In genomic region chr2:86234573-86235131, GRCh38 we compare ENCODE assay signal across 16 cellular contexts. TPM values are rescaled to one million over a fixed set of nuclear protein-coding genes. Genes with fewer than 3 reads are reported as not detected.
DNase-seq lines count a peak whose midpoint lies in the region; ATAC-seq, FAIRE-seq and TF ChIP-seq lines count a peak whose summit lies in the region.
"Had no signal": no experiment of that assay in that cellular context is flagged by ENCODE, and none has a peak within 500 bp of the region (broad histone marks: within the 10 kb centered on the region; RNA-seq: fewer than 3 reads in every experiment).

No MANE protein-coding gene starts in this region.

- H3K4me1 Mint-ChIP-seq in MCF 10A (ENCODE audit: insufficient read depth, unreplicated experiment): no peaks in the 10 kb centered on the region

- no peak for DNase-seq in A549 (ENCODE audit: low read depth in 1 of 2, low spot score in 1 of 2)
- peak; percentile 45 for DNase-seq in NCI-H446 treated with DMSO at 0.1 percent for 48 hours (lab: John Stamatoyannopoulos, UW)
- peak; percentile 33 for DNase-seq in sigmoid colon
- no peak for DNase-seq in sciatic nerve (ENCODE audit: low spot score)
- no peak for DNase-seq in MCF 10A (ENCODE audit: unreplicated experiment)
- DNase-seq: BE2C; CD8-positive, alpha-beta T cell; DND-41; GDM1; NCI-H2227 treated with DMSO at 0.1 percent for 48 hours; NCI-H69 had no signal

- TF ChIP-seq CTCF in A549 (IDR thresholded peaks at IDR 0.05) (no peak), gastroesophageal sphincter (IDR thresholded peaks at IDR 0.05) (no peak), sigmoid colon (IDR thresholded peaks at IDR 0.05) (no peak), MCF 10A (IDR thresholded peaks at IDR 0.05; ENCODE audit: unreplicated experiment) (no peak)

- CTCF ChIA-PET in A549 (lab: Yijun Ruan, JAX): interaction anchor here (1.1 to 3.5 kb wide), 3 partner anchors 10 to 13 kb away, joined by 3 to 16 read pairs (median 4); no protein-coding TSS in a partner anchor
- CTCF ChIA-PET in MCF 10A (lab: Yijun Ruan, JAX): no interaction called here

- H3K4me2 ChIP-seq in A549: no peak overlapping the region
- H3K4me2 ChIP-seq: GM23338 had no signal

- intact Hi-C loops in sigmoid colon (cut with DNase I): no loop called here
- intact Hi-C loops in sciatic nerve (cut with DNase I): no loop called here
- intact Hi-C loops in MCF 10A (cut with micrococcal nuclease): no loop called here

- no peaks in the 10 kb centered on the region for H3K9me3 Mint-ChIP-seq in MCF 10A (ENCODE audit: unreplicated experiment)
- H3K9me3 Mint-ChIP-seq: CD8-positive, alpha-beta T cell; GM23338 had no signal

- TF ChIP-seq EP300 in A549 (IDR thresholded peaks at IDR 0.05) (no peak), gastroesophageal sphincter (IDR thresholded peaks at IDR 0.05) (no peak), sigmoid colon (IDR thresholded peaks at IDR 0.05) (peak in 1 of 4 donors; percentile 3)

- BruUV-seq in MCF 10A (replicated peaks; lab: Mats Ljungman, UMichigan): no TSS peak

- 44% methylated on average over 3 of the region's 3 CpGs for WGBS in A549 (ENCODE audit: missing lambda C conversion rate)
- WGBS in gastroesophageal sphincter (ENCODE audit: low coverage in 1 of 2), 2 donors: 16 to 21% methylated on average over 3 of the region's 3 CpGs
- WGBS in sigmoid colon, 2 donors: 68 to 74% methylated on average over 3 of the region's 3 CpGs

- H3K36me3 ChIP-seq in gastroesophageal sphincter: peaks cover 0 to 8% of the 10 kb centered on the region in 2 donors
- peaks cover 0 to 14% (median 6%) of the 10 kb centered on the region in 4 donors for H3K36me3 ChIP-seq in sigmoid colon
- H3K36me3 ChIP-seq: BE2C had no signal

- H3K27me3 ChIP-seq in gastroesophageal sphincter (no peaks in the 10 kb centered on the region), sigmoid colon (no peaks in the 10 kb centered on the region)
- H3K27me3 ChIP-seq: BE2C had no signal

- no peaks in the 10 kb centered on the region for H3K27me3 Mint-ChIP-seq in MCF 10A (ENCODE audit: insufficient read depth, unreplicated experiment)

- POLR2A ChIA-PET in A549 (lab: Yijun Ruan, JAX): no interaction called here
- POLR2A ChIA-PET in MCF 10A (lab: Yijun Ruan, JAX): no interaction called here

- H3K36me3 Mint-ChIP-seq in MCF 10A (ENCODE audit: insufficient read depth, unreplicated experiment): no peaks in the 10 kb centered on the region
- H3K36me3 Mint-ChIP-seq: CD8-positive, alpha-beta T cell had no signal

- H3K4me3 ChIP-seq in A549 (no peak overlapping the region), gastroesophageal sphincter (no peak overlapping the region), sigmoid colon (no peak overlapping the region)
- H3K4me3 ChIP-seq: GM23338 had no signal

- no peaks in the 10 kb centered on the region for H3K4me1 ChIP-seq in A549
- peaks cover 0 to 37% (median 7%) of the 10 kb centered on the region in 3 donors for H3K4me1 ChIP-seq in gastroesophageal sphincter
- H3K4me1 ChIP-seq in sigmoid colon: peaks cover 2 to 17% (median 14%) of the 10 kb centered on the region in 4 donors
- H3K4me1 ChIP-seq: BE2C had no signal

- H3K27ac Mint-ChIP-seq in MCF 10A (ENCODE audit: low read depth, unreplicated experiment): no peak overlapping the region
- H3K27ac Mint-ChIP-seq: CD8-positive, alpha-beta T cell; GM23338 had no signal

- TF ChIP-seq POLR2A in A549 (IDR thresholded peaks at IDR 0.05; ENCODE audit: low read length): no peak
- TF ChIP-seq POLR2A in gastroesophageal sphincter (IDR thresholded peaks at IDR 0.05): no peak
- TF ChIP-seq POLR2A in sigmoid colon (IDR thresholded peaks at IDR 0.05): no peak

- no peaks in the 10 kb centered on the region for H3K9me3 ChIP-seq in A549
- H3K9me3 ChIP-seq in gastroesophageal sphincter: no peaks in the 10 kb centered on the region
- no peaks in the 10 kb centered on the region for H3K9me3 ChIP-seq in sigmoid colon
- H3K9me3 ChIP-seq: BE2C had no signal

- no peak for ATAC-seq in A549
- ATAC-seq in gastroesophageal sphincter: peak; percentile 47
- ATAC-seq in HG02571 (IDR thresholded peaks at IDR 0.05; ENCODE audit: unreplicated experiment): no peak
- ATAC-seq in sciatic nerve: no peak
- ATAC-seq: CD8-positive, alpha-beta T cell; GM23338 had no signal

- H3K4me3 Mint-ChIP-seq in MCF 10A (ENCODE audit: unreplicated experiment): no peak overlapping the region
- H3K4me3 Mint-ChIP-seq: CD8-positive, alpha-beta T cell; GM23338 had no signal

- peak; percentile 63 for FAIRE-seq in A549 (lab: Jason Lieb, UNC)
- FAIRE-seq: D721Med, GM12892 had no signal

- no peak overlapping the region for H3K27ac ChIP-seq in A549
- H3K27ac ChIP-seq in gastroesophageal sphincter: peak overlapping the region; percentile 34 to 98 (median 78)
- H3K27ac ChIP-seq in sigmoid colon: peak overlapping the region; percentile 56 to 80 (median 68)

- no peak for TF ChIP-seq RAD21 in A549 (conservative IDR thresholded peaks at IDR 0.05 in 1 of 2, IDR thresholded peaks at IDR 0.05 in 1 of 2)

TF ChIP-seq in A549, 52 proteins besides CTCF, POLR2A, EP300 and RAD21:
- no peak for TF ChIP-seq HOXB5 (CRISPR knock-in tag; IDR thresholded peaks at IDR 0.05)
- TF ChIP-seq NPAS2 (CRISPR knock-in tag; IDR thresholded peaks at IDR 0.05; ENCODE audit: borderline replicate concordance): no peak
- TF ChIP-seq MAFK (IDR thresholded peaks at IDR 0.05; ENCODE audit: partially characterized antibody): peak; percentile 63
- no peak for TF ChIP-seq RARB (CRISPR knock-in tag; IDR thresholded peaks at IDR 0.05)
- no peak for TF ChIP-seq FOSB (CRISPR knock-in tag; IDR thresholded peaks at IDR 0.05)

RNA-seq across cellular contexts. Expression of gene MRPL35, which starts 35.4 kb away (rescaled TPM):
- polyA plus RNA-seq in A549 (2011; rRNA removed): 115 and 122 TPM in 2 replicates
- polyA plus RNA-seq in A549 (2012; cell fraction: cytosol; rRNA removed): 84.3 and 96.1 TPM in 2 replicates
- polyA plus RNA-seq in A549 (2012; cell fraction: nucleus; rRNA removed): 28.5 and 29.2 TPM in 2 replicates
- polyA plus RNA-seq in A549 (2017; fragmentation: RNase III; extraction: RNeasy Plus Mini Kit Qiagen cat#74134 plus additional on column Dnase treatment): 68.6 to 78.6 TPM (median 70.5 TPM) in 3 replicates
- 82.3 and 113 TPM in 2 replicates for polyA minus RNA-seq in A549 (2011; rRNA and poly(A)+ RNA removed)
- 10 to 100 TPM; 21.7 to 36.4 (median 30.6) TPM for total RNA-seq in gastroesophageal sphincter
- total RNA-seq in sigmoid colon: 10 to 100 TPM; 17.7 to 31.4 (median 27.7) TPM
- polyA plus RNA-seq in sigmoid colon: 10 to 100 TPM; 47.4 to 89.5 (median 68.2) TPM
- 21.5 TPM for total RNA-seq in sciatic nerve
- 36.4 and 44.8 TPM in 2 replicates for total RNA-seq in MCF 10A (2022)

RNA-seq across cellular contexts. Expression of gene IMMT, which starts 39.4 kb away (rescaled TPM):
- polyA plus RNA-seq in A549 (2011; rRNA removed): 126 and 157 TPM in 2 replicates
- polyA plus RNA-seq in A549 (2012; cell fraction: cytosol; rRNA removed): 50.7 and 55.0 TPM in 2 replicates
- polyA plus RNA-seq in A549 (2012; cell fraction: nucleus; rRNA removed): 42.2 and 69.0 TPM in 2 replicates
- polyA plus RNA-seq in A549 (2017; fragmentation: RNase III; extraction: RNeasy Plus Mini Kit Qiagen cat#74134 plus additional on column Dnase treatment): 101 to 109 TPM (median 107 TPM) in 3 replicates
- 81.2 and 82.0 TPM in 2 replicates for polyA minus RNA-seq in A549 (2011; rRNA and poly(A)+ RNA removed)
- 10 to 100 TPM; 57.3 to 72.3 (median 63.1) TPM for total RNA-seq in gastroesophageal sphincter
- 10 to 100 TPM; 46.1 to 48.2 (median 48.2) TPM for total RNA-seq in sigmoid colon
- 10 to 100 TPM; 60.1 to 90.2 (median 73.1) TPM for polyA plus RNA-seq in sigmoid colon
- total RNA-seq in sciatic nerve: 60.0 TPM
- total RNA-seq in MCF 10A (2022): 84.6 and 114 TPM in 2 replicates

Comparison
In these comparisons a context has a peak if more than half of its experiments do, and no peak if none do; other contexts are left out.
1. DNase-seq: peak in NCI-H446 treated with DMSO at 0.1 percent for 48 hours (single experiment) and sigmoid colon (single experiment); none in A549 (0 of 2), sciatic nerve (single experiment) and MCF 10A (single experiment).
2. H3K27ac ChIP-seq: peak in gastroesophageal sphincter (4 of 4) and sigmoid colon (4 of 4); none in A549 (0 of 2).